In genomic region chr14:96104469-96105057, GRCh38 we compare ENCODE assay signal across 8 cellular contexts.
DNase-seq lines count a peak whose midpoint lies in the region; ATAC-seq and TF ChIP-seq lines count a peak whose summit lies in the region.

No MANE protein-coding gene starts in this region.

- peak overlapping the region; percentile 67 for H2AFZ ChIP-seq in osteoblast (ENCODE audit: low read length)

- peak overlapping the region; percentile 12 for H3K4me2 ChIP-seq in osteoblast (ENCODE audit: insufficient read depth, low read length)

- H3K9me3 ChIP-seq in osteoblast (ENCODE audit: low read depth, low read length), result no peaks in the 10 kb centered on the region

- H3K79me2 ChIP-seq in osteoblast (ENCODE audit: insufficient read depth, low read length), result no peaks in the 10 kb centered on the region

- no peak for TF ChIP-seq POLR2A in erythroblast (IDR thresholded peaks at IDR 0.05; ENCODE audit: low read length)

- no peaks in the 10 kb centered on the region for H4K20me1 ChIP-seq in osteoblast (ENCODE audit: insufficient read depth, low read length)

- in situ Hi-C loops in G401 (cut with HindIII; ENCODE audit: low sequenced_read_pairs), result no loop called here

- TF ChIP-seq CTCF in osteoblast (IDR thresholded peaks at IDR 0.05; ENCODE audit: extremely low read depth, low read depth, low read length), result no peak

- no peak for ATAC-seq in HG03025 (IDR thresholded peaks at IDR 0.05; ENCODE audit: low FRiP score, unreplicated experiment)

- peak; percentile 96 for DNase-seq in Daoy (ENCODE audit: low read depth)
- DNase-seq in NCI-H226, result peak; percentile 61
- DNase-seq in epithelial cell of prostate (ENCODE audit: low read depth, low spot score), result peak; percentile 70
- DNase-seq in osteoblast (ENCODE audit: insufficient read length, low spot score, missing footprints), result peak; percentile 98
- no peak for DNase-seq in G401 (ENCODE audit: low spot score)
- no peak for DNase-seq in NCI-H1417 treated with DMSO at 0.1 percent for 48 hours (lab: John Stamatoyannopoulos, UW)
- DNase-seq in erythroblast (lab: John Stamatoyannopoulos, UW), result no peak

- no peaks in the 10 kb centered on the region for H3K36me3 ChIP-seq in osteoblast (ENCODE audit: insufficient read depth, low read length)

- H3K27ac ChIP-seq in epithelial cell of prostate (peak overlapping the region; percentile 19), osteoblast (ENCODE audit: low read depth, low read length) (peak overlapping the region; percentile 91)

- H3K27me3 ChIP-seq in osteoblast (ENCODE audit: insufficient read depth, low read length), result no peaks in the 10 kb centered on the region

- peaks cover 20% of the 10 kb centered on the region for H3K4me1 ChIP-seq in osteoblast (ENCODE audit: insufficient read depth, low read length)

- H3K4me3 ChIP-seq in osteoblast (ENCODE audit: insufficient read depth, low read length), result no peak overlapping the region

Comparison
In these comparisons a context has a peak if more than half of its experiments do, and no peak if none do; other contexts are left out.
1. DNase-seq: peak in Daoy (single experiment), NCI-H226 (single experiment), epithelial cell of prostate (single experiment) and osteoblast (single experiment); none in G401 (single experiment), NCI-H1417 treated with DMSO at 0.1 percent for 48 hours (single experiment) and erythroblast (0 of 2).